In the genomic region with DNA sequence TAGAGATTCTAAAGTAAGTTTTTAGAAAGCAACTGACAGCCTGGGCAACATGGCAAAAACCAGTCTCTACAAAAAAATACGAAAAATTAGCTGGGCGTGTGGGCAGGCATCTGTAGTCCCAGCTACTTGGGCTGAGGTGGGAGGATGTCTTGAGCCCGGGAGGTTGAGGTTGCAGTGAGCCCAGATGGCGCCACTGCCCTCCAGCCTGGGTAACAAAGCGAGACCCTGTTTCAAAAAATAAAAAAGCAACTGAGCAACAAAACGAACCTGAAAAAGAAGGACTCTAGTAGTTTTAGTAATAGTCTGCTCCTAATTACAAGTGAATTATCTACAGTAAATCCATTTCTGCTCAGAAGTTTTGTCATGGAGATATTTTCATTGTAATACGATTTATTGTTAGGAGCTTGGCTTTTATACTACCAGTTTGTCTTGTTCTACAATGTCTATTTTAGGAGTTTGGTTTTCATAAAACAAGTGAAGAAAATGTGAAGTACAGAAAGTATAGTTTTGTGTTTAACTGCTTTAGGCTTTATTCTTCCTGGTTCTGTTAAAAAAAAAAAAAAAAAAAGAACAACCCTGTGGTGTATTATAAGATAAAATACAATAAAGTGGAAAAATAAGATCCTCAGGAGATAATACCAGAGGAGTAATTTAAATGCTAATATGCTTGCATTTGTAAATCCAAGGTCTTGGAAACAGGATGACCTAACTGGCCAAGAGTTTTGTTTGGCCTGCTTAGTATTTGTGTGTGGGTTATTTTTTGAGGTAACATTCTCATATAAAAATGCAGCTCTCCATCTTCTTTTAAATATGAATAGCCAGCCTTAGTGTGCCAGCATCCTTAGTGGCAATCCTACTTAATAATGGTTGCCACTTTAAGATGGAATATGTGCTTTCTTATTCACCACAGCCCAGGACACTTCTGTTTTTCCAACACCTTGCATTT, we compare ENCODE assay signal across 10 cellular contexts. TPM values are rescaled to one million over a fixed set of nuclear protein-coding genes. Genes with fewer than 3 reads are reported as not detected.
A peak's percentile ranks its signal among the peaks of the same experiment; 100 is the strongest.
DNase-seq lines count a peak whose midpoint lies in the region; TF ChIP-seq lines count a peak whose summit lies in the region.
"Had no signal": no experiment of that assay in that cellular context is flagged by ENCODE, and none has a peak within 500 bp of the region (broad histone marks: within the 10 kb centered on the region; RNA-seq: fewer than 3 reads in every experiment).

No MANE protein-coding gene starts in this region.

- peak overlapping the region; percentile 67 for H3K4me3 Mint-ChIP-seq in activated naive CD4-positive, alpha-beta T cell treated with anti-CD3 and anti-CD28 coated beads, Interleukin-2, amount 50 U/mL, for 24 hours
- H3K4me3 Mint-ChIP-seq in endodermal cell = no peak overlapping the region

- intact Hi-C loops in lower leg skin (cut with DNase I; ENCODE audit: low total_unique reads) = no loop called here

- TF ChIP-seq POLR2A in lower leg skin (IDR thresholded peaks at IDR 0.05) = no peak

- no peak overlapping the region for H2AFZ ChIP-seq in OCI-LY3 (ENCODE audit: low read depth, low read length)

- H3K9ac ChIP-seq in OCI-LY3 (ENCODE audit: low read length) (no peak overlapping the region), endodermal cell (ENCODE audit: extremely low read depth, low read length, poor library complexity, severe bottlenecking) (no peak overlapping the region)

- H3K9me3 Mint-ChIP-seq in activated naive CD4-positive, alpha-beta T cell treated with anti-CD3 and anti-CD28 coated beads, Interleukin-2, amount 50 U/mL, for 24 hours = no peaks in the 10 kb centered on the region
- no peaks in the 10 kb centered on the region for H3K9me3 Mint-ChIP-seq in endodermal cell
- H3K9me3 Mint-ChIP-seq: natural killer cell treated with Interleukin-12 subunit alpha and Interleukin-12 subunit beta and Interleukin-15 and Interleukin-18, amount 100 ng/mL, for 72 hours had no signal

- H3K79me2 ChIP-seq in OCI-LY3 (ENCODE audit: low read length) = peaks cover 67% of the 10 kb centered on the region

- no peak for DNase-seq in activated naive CD4-positive, alpha-beta T cell treated with Interleukin-2 at 50 U/mL for 16 hours
- DNase-seq in endodermal cell (peak; percentile 74), superior temporal gyrus (ENCODE audit: extremely low spot score) (peak; percentile 28), KG1 (lab: John Stamatoyannopoulos, UW) (no peak), lower leg skin (ENCODE audit: low spot score in 2 of 2) (no peak), NCI-H1105 (lab: John Stamatoyannopoulos, UW) (no peak)

- H3K9me3 ChIP-seq in OCI-LY3 (ENCODE audit: insufficient read depth, low read length) (no peaks in the 10 kb centered on the region), endodermal cell (ENCODE audit: control insufficient read depth, low read length) (no peaks in the 10 kb centered on the region)
- H3K9me3 ChIP-seq: Peyer's patch had no signal

- TF ChIP-seq CTCF in OCI-LY3 (IDR thresholded peaks at IDR 0.05; ENCODE audit: low read depth, low read length) (0 out of 2 replicates have a peak, but pooled peaks have one; percentile 12), endodermal cell (conservative IDR thresholded peaks at IDR 0.05) (peak; percentile 52), lower leg skin (IDR thresholded peaks at IDR 0.05) (no peak)

- no peaks in the 10 kb centered on the region for H3K27me3 Mint-ChIP-seq in activated naive CD4-positive, alpha-beta T cell treated with anti-CD3 and anti-CD28 coated beads, Interleukin-2, amount 50 U/mL, for 24 hours
- H3K27me3 Mint-ChIP-seq in endodermal cell (ENCODE audit: insufficient read depth) = no peaks in the 10 kb centered on the region
- H3K27me3 Mint-ChIP-seq: natural killer cell treated with Interleukin-12 subunit alpha and Interleukin-12 subunit beta and Interleukin-15 and Interleukin-18, amount 100 ng/mL, for 72 hours had no signal

- peak overlapping the region; percentile 19; the same call in 1 of the 2 replicates for H3K4me3 ChIP-seq in OCI-LY3 (ENCODE audit: low read length)
- H3K4me3 ChIP-seq in endodermal cell (ENCODE audit: low read length) = peak overlapping the region; percentile 28
- no peak overlapping the region for H3K4me3 ChIP-seq in lower leg skin (ENCODE audit: low read depth, poor library complexity, severe bottlenecking)
- H3K4me3 ChIP-seq: Peyer's patch had no signal

- H3K36me3 Mint-ChIP-seq in activated naive CD4-positive, alpha-beta T cell treated with anti-CD3 and anti-CD28 coated beads, Interleukin-2, amount 50 U/mL, for 24 hours = peaks cover 6% of the 10 kb centered on the region
- peaks cover 29% of the 10 kb centered on the region for H3K36me3 Mint-ChIP-seq in endodermal cell (ENCODE audit: low read depth)

- H3K4me2 ChIP-seq in OCI-LY3 (ENCODE audit: low read length) = peak overlapping the region; percentile 34

- no peak overlapping the region for H3K27ac ChIP-seq in OCI-LY3 (ENCODE audit: low read length)
- peak overlapping the region; percentile 34 for H3K27ac ChIP-seq in endodermal cell (ENCODE audit: low read depth, low read length)
- H3K27ac ChIP-seq: Peyer's patch had no signal

- H3K27me3 ChIP-seq in OCI-LY3 (ENCODE audit: low read depth, low read length) = no peaks in the 10 kb centered on the region
- no peaks in the 10 kb centered on the region for H3K27me3 ChIP-seq in endodermal cell (ENCODE audit: control insufficient read depth, insufficient read depth, low read length, poor library complexity, severe bottlenecking)
- H3K27me3 ChIP-seq: Peyer's patch had no signal

- H3K4me1 ChIP-seq in OCI-LY3 (ENCODE audit: low read length) = peaks cover 27% of the 10 kb centered on the region
- peaks cover 2% of the 10 kb centered on the region for H3K4me1 ChIP-seq in endodermal cell (ENCODE audit: control insufficient read depth, insufficient read depth, low read length)

- peaks cover 12% of the 10 kb centered on the region; the same call in 1 of the 2 replicates for H4K20me1 ChIP-seq in OCI-LY3 (ENCODE audit: insufficient read depth, low read length)

- peak overlapping the region; percentile 71 for H3K27ac Mint-ChIP-seq in activated naive CD4-positive, alpha-beta T cell treated with anti-CD3 and anti-CD28 coated beads, Interleukin-2, amount 50 U/mL, for 24 hours
- H3K27ac Mint-ChIP-seq in endodermal cell = peak overlapping the region; percentile 28

- H3K4me1 Mint-ChIP-seq in activated naive CD4-positive, alpha-beta T cell treated with anti-CD3 and anti-CD28 coated beads, Interleukin-2, amount 50 U/mL, for 24 hours = peaks cover 50% of the 10 kb centered on the region
- peaks cover 18% of the 10 kb centered on the region for H3K4me1 Mint-ChIP-seq in endodermal cell

- WGBS in endodermal cell (ENCODE audit: insufficient coverage in 1 of 2, insufficient read length in 1 of 2), 2 experiments = 15 to 31% methylated on average over 4 to 7 of the region's 7 CpGs
- 38 to 44% methylated on average over 7 of the region's 7 CpGs for WGBS in lower leg skin, 2 donors

- H3K36me3 ChIP-seq in OCI-LY3 (replicated peaks; ENCODE audit: low read depth, low read length) (peaks cover 21% of the 10 kb centered on the region), endodermal cell (ENCODE audit: control insufficient read depth, insufficient read depth, low read length) (peaks cover 38% of the 10 kb centered on the region)

RNA-seq across cellular contexts. Expression of a gene that starts 2.8 kb away (rescaled TPM):
- total RNA-seq in endodermal cell (10 to 100 TPM; 28.8 to 36.1 TPM), lower leg skin (10 to 100 TPM; 11.4 to 25.8 (median 17.7) TPM)
- 64.9 TPM for polyA plus RNA-seq in endodermal cell (2013, experiment 1 of 2)
- 56.9 TPM for polyA plus RNA-seq in endodermal cell (2013, experiment 2 of 2)

Comparison
In these comparisons a context has a peak if more than half of its experiments do, and no peak if none do; other contexts are left out.
1. DNase-seq: peak in endodermal cell (single experiment) and superior temporal gyrus (single experiment); none in activated naive CD4-positive, alpha-beta T cell treated with Interleukin-2 at 50 U/mL for 16 hours (single experiment), KG1 (single experiment), lower leg skin (0 of 2) and NCI-H1105 (single experiment).
2. CTCF ChIP-seq: peak in OCI-LY3 (single experiment) and endodermal cell (single experiment); none in lower leg skin (0 of 3).